Comparison of ENCODE assay signal across 23 cellular contexts in genomic region chr9:84978761-84979160, GRCh38.
"Had no signal": no experiment of that assay in that cellular context is flagged by ENCODE, and none has a peak within 500 bp of the region (broad histone marks: within the 10 kb centered on the region; RNA-seq: fewer than 3 reads in every experiment).

No MANE protein-coding gene starts in this region.

- H3K4me3 Mint-ChIP-seq: activated CD4-positive, alpha-beta memory T cell treated with anti-CD3 and anti-CD28 coated beads for 36 hours; activated CD4-positive, alpha-beta T cell treated with anti-CD3 and anti-CD28 coated beads, Interleukin-2, amount 10 ng/mL, durations not matched to agents 7 days and 5 days; activated naive CD4-positive, alpha-beta T cell treated with anti-CD3 and anti-CD28 coated beads for 36 hours; activated naive CD8-positive, alpha-beta T cell; activated T-helper 17 cell treated with anti-CD3 and anti-CD28 coated beads, Interleukin-2, amount 50 U/mL, for 72 hours had no signal

- H3K9me3 Mint-ChIP-seq: activated CD4-positive, alpha-beta memory T cell treated with anti-CD3 and anti-CD28 coated beads for 36 hours; activated CD4-positive, alpha-beta T cell treated with anti-CD3 and anti-CD28 coated beads, Interleukin-2, amount 10 ng/mL, durations not matched to agents 7 days and 5 days; activated naive CD4-positive, alpha-beta T cell treated with anti-CD3 and anti-CD28 coated beads for 36 hours had no signal

- ATAC-seq: activated T-helper 17 cell treated with anti-CD3 and anti-CD28 coated beads, Interleukin-2, amount 50 U/mL, for 72 hours had no signal

- H3K9me3 ChIP-seq: Peyer's patch, SJCRH30, SK-N-SH had no signal

- H3K27ac Mint-ChIP-seq: activated CD4-positive, alpha-beta memory T cell treated with anti-CD3 and anti-CD28 coated beads for 36 hours; activated CD4-positive, alpha-beta T cell treated with anti-CD3 and anti-CD28 coated beads, Interleukin-2, amount 10 ng/mL, durations not matched to agents 7 days and 5 days; activated naive CD4-positive, alpha-beta T cell treated with anti-CD3 and anti-CD28 coated beads for 36 hours; activated naive CD8-positive, alpha-beta T cell; activated T-helper 17 cell treated with anti-CD3 and anti-CD28 coated beads, Interleukin-2, amount 50 U/mL, for 72 hours had no signal

- H3K27me3 ChIP-seq: brain microvascular endothelial cell, Peyer's patch had no signal

- H3K36me3 Mint-ChIP-seq: activated CD4-positive, alpha-beta memory T cell treated with anti-CD3 and anti-CD28 coated beads for 36 hours; activated naive CD8-positive, alpha-beta T cell had no signal

- H3K4me3 ChIP-seq: Peyer's patch, SJCRH30 had no signal

- H3K9ac ChIP-seq: SK-N-SH had no signal

- H3K4me2 ChIP-seq: SK-N-SH had no signal

- H3K4me1 Mint-ChIP-seq: activated CD4-positive, alpha-beta T cell treated with anti-CD3 and anti-CD28 coated beads, Interleukin-2, amount 10 ng/mL, durations not matched to agents 7 days and 5 days; activated T-helper 17 cell treated with anti-CD3 and anti-CD28 coated beads, Interleukin-2, amount 50 U/mL, for 72 hours had no signal

- H3K4me1 ChIP-seq: Peyer's patch, SJCRH30 had no signal

- H3K27ac ChIP-seq: brain microvascular endothelial cell, Peyer's patch, RWPE1, SJCRH30, VCaP had no signal

- H3K36me3 ChIP-seq: brain microvascular endothelial cell, Peyer's patch, SJCRH30 had no signal

- DNase-seq: activated CD4-positive, alpha-beta memory T cell treated with anti-CD3 and anti-CD28 coated beads for 36 hours; activated CD4-positive, alpha-beta T cell treated with anti-CD3 and anti-CD28 coated beads, Interleukin-2, amount 10 ng/mL, durations not matched to agents 7 days and 5 days; activated CD4-positive, CD25-positive, alpha-beta regulatory T cell; activated CD8-positive, alpha-beta memory T cell treated with anti-CD3 and anti-CD28 coated beads for 24 hours; activated gamma-delta T cell; activated naive CD4-positive, alpha-beta T cell treated with anti-CD3 and anti-CD28 coated beads for 36 hours; activated T-cell treated with anti-CD3 and anti-CD28 coated beads for 4 hours; activated T-cell treated with anti-CD3 and anti-CD28 coated beads, Interleukin-2, amount 50 U/mL, for 48 hours; amygdala; brain microvascular endothelial cell; NCI-H1930; NCI-H2171; NCI-H226; NCI-H524; Peyer's patch; Right ventricle myocardium superior; SJCRH30; SK-N-SH; T-helper 1 cell had no signal
